ENCODE assay signal across 25 cellular contexts in the genomic region with DNA sequence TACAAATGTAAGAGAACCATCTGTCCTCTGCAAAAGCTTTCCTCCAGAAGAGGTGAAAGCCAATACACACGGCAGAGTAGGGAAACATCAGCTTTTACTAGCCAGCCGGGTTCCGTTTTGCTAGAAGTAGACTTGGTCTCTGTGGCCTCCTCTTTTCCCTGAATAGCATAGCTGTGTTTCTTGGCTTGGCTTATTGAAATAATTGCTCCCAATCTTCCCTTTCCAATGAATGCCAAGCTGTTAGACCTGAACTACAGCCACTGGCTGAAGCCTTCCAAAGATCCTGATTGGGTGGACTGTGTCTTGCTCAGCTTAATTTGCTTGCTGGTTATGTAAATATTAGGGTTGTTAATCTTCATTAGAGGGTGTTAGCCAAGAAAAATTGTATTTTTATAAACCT.
DNase-seq lines count a peak whose midpoint lies in the region; ATAC-seq and TF ChIP-seq lines count a peak whose summit lies in the region.
"Had no signal": no experiment of that assay in that cellular context is flagged by ENCODE, and none has a peak within 500 bp of the region (broad histone marks: within the 10 kb centered on the region; RNA-seq: fewer than 3 reads in every experiment).

No MANE protein-coding gene starts in this region.

- intact Hi-C loops in PC-3 (cut with micrococcal nuclease) = no loop called here

- no peak overlapping the region for H3K9ac ChIP-seq in PC-3 (ENCODE audit: low read length)

- H3K27me3 ChIP-seq in PC-3 (ENCODE audit: low read length) = no peaks in the 10 kb centered on the region; the same call in 1 of the 2 replicates
- H3K27me3 ChIP-seq: body of pancreas, upper lobe of left lung had no signal

- POLR2A ChIA-PET in PC-3 (lab: Charles Lee; ENCODE audit: unreplicated experiment) = interaction anchor here (0.6 kb wide), 1 partner anchor 29 kb away, joined by 3 read pairs; no protein-coding TSS in a partner anchor

- no peak for TF ChIP-seq CTCF in PC-3 (conservative IDR thresholded peaks at IDR 0.05; ENCODE audit: low read depth, low read length)

- H3K27ac ChIP-seq in PC-3 (ENCODE audit: low read length) = no peak overlapping the region
- H3K27ac ChIP-seq: A549, body of pancreas, upper lobe of left lung had no signal

- H3K4me1 ChIP-seq in PC-3 (ENCODE audit: insufficient read depth, low read length) = no peaks in the 10 kb centered on the region
- H3K4me1 ChIP-seq: A549, body of pancreas, upper lobe of left lung had no signal

- DNase-seq in NCI-H510A treated with DMSO at 0.1 percent for 48 hours (lab: John Stamatoyannopoulos, UW) = peak; percentile 26
- DNase-seq in NCI-H510A (lab: John Stamatoyannopoulos, UW) = no peak
- peak; percentile 55 for DNase-seq in NCI-H1105 (lab: John Stamatoyannopoulos, UW)
- DNase-seq in NCI-H524 treated with DMSO at 0.1 percent for 48 hours (lab: John Stamatoyannopoulos, UW) = peak; percentile 85
- DNase-seq in medulla oblongata (ENCODE audit: extremely low spot score) = peak; percentile 55
- no peak for DNase-seq in stimulated activated CD4-positive, alpha-beta T cell treated with anti-CD3 and anti-CD28 coated beads, Interleukin-2, amount 100 ng/mL, for 24 hours
- DNase-seq in NCI-H1436 treated with DMSO at 0.1 percent for 48 hours (lab: John Stamatoyannopoulos, UW) = no peak
- DNase-seq in PC-3 = no peak
- DNase-seq: activated CD4-positive, alpha-beta T cell treated with anti-CD3 and anti-CD28 coated beads, Interleukin-2, amount 10 ng/mL, durations not matched to agents 7 days and 5 days; activated gamma-delta T cell treated with Interleukin-2 at 50 U/mL for 16 hours; activated naive CD8-positive, alpha-beta T cell treated with anti-CD3 and anti-CD28 coated beads, Interleukin-2, amount 50 U/mL, for 24 hours; activated T-cell treated with anti-CD3 and anti-CD28 coated beads, Interleukin-2, amount 50 U/mL, for 4 hours; body of pancreas; CD8-positive, alpha-beta T cell; GDM1; GOT3; HFFc6; Karpas-422; MV-4-11; small intestine; upper lobe of left lung had no signal

- ATAC-seq in PC-3 = no peak
- ATAC-seq: A549; activated naive CD8-positive, alpha-beta T cell treated with anti-CD3 and anti-CD28 coated beads, Interleukin-2, amount 50 U/mL, for 24 hours; activated T-cell treated with anti-CD3 and anti-CD28 coated beads, Interleukin-2, amount 50 U/mL, for 4 hours; body of pancreas; CD8-positive, alpha-beta T cell; HepG2; natural killer cell treated with Interleukin-12 subunit alpha and Interleukin-12 subunit beta and Interleukin-15 and Interleukin-18, amount 100 ng/mL, for 72 hours; Panc1 had no signal

- no peaks in the 10 kb centered on the region for H3K79me2 ChIP-seq in PC-3 (ENCODE audit: low read length)

- no peaks in the 10 kb centered on the region for H3K36me3 ChIP-seq in PC-3 (ENCODE audit: low read depth, low read length)
- H3K36me3 ChIP-seq: upper lobe of left lung had no signal

- no peaks in the 10 kb centered on the region for H3K9me3 ChIP-seq in PC-3 (ENCODE audit: low read length)
- H3K9me3 ChIP-seq: A549, body of pancreas, upper lobe of left lung had no signal

- no TSS peak for BruUV-seq in PC-3 (replicated peaks; lab: Mats Ljungman, UMichigan)

- H4K20me1 ChIP-seq in PC-3 (ENCODE audit: low read length) = no peaks in the 10 kb centered on the region

- CTCF ChIA-PET in PC-3 (lab: Charles Lee) = interaction anchor here (0.7 kb wide), 1 partner anchor 107 kb away, joined by 3 read pairs; no protein-coding TSS in a partner anchor

- H3F3A ChIP-seq in PC-3 (ENCODE audit: low read length, unreplicated experiment) = no peaks in the 10 kb centered on the region

- no peak overlapping the region for H3K4me3 ChIP-seq in PC-3 (ENCODE audit: low read length)
- H3K4me3 ChIP-seq: A549, body of pancreas, upper lobe of left lung had no signal

- no peak overlapping the region for H3K4me2 ChIP-seq in PC-3 (ENCODE audit: low read length)
- H3K4me2 ChIP-seq: A549 had no signal

- H2AFZ ChIP-seq in PC-3 (ENCODE audit: low read length) = no peak overlapping the region

- no peaks in the 10 kb centered on the region for H3K9me2 ChIP-seq in PC-3 (replicated peaks; ENCODE audit: low read length)

Comparison
In these comparisons a context has a peak if more than half of its experiments do, and no peak if none do; other contexts are left out.
1. DNase-seq: peak in NCI-H510A treated with DMSO at 0.1 percent for 48 hours (single experiment), NCI-H1105 (single experiment), NCI-H524 treated with DMSO at 0.1 percent for 48 hours (single experiment) and medulla oblongata (single experiment); none in NCI-H510A (single experiment), stimulated activated CD4-positive, alpha-beta T cell treated with anti-CD3 and anti-CD28 coated beads, Interleukin-2, amount 100 ng/mL, for 24 hours (0 of 2), NCI-H1436 treated with DMSO at 0.1 percent for 48 hours (single experiment) and PC-3 (single experiment).